ENCODE assay signal across 34 cellular contexts in the genomic region with DNA sequence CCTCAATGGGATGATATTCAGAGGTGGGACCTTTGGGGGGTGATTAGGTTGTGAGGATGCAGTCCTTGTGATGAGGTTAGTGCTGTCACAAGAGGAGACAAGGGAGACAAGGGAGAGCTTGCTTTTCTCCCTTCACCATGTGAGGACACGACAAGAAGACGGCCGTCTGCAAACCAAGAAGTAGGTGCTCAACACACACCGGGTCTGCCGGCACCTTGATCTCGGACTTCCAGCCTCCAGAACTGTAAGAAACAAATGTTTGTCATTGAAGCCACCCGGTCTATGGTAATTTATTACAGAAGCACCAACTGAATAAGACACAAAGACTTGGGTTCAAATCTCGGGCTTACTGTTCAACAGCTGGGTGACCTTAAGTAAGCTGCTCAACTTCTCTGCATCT.
"Had no signal": no experiment of that assay in that cellular context is flagged by ENCODE, and none has a peak within 500 bp of the region (broad histone marks: within the 10 kb centered on the region; RNA-seq: fewer than 3 reads in every experiment).

No MANE protein-coding gene starts in this region.

- H3K4me3 ChIP-seq: MG63 had no signal

- DNase-seq: Karpas-422, Kasumi-1, MG63, MV-4-11, NCI-H1048, NCI-H1092, NCI-H1092 treated with DMSO at 0.1 percent for 48 hours, NCI-H1105, NCI-H1105 treated with DMSO at 0.1 percent for 48 hours, NCI-H1417, NCI-H1417 treated with DMSO at 0.1 percent for 48 hours, NCI-H1436, NCI-H1436 treated with DMSO at 0.1 percent for 48 hours, NCI-H146, NCI-H1694, NCI-H1694 treated with DMSO at 0.1 percent for 48 hours, NCI-H187, NCI-H187 treated with DMSO at 0.1 percent for 48 hours, NCI-H1930, NCI-H2029, NCI-H2029 treated with DMSO at 0.1 percent for 48 hours, NCI-H2081, NCI-H2081 treated with DMSO at 0.1 percent for 48 hours, NCI-H2107, NCI-H2171, NCI-H2171 treated with DMSO at 0.1 percent for 48 hours, NCI-H2227 treated with DMSO at 0.1 percent for 48 hours, NCI-H226, NCI-H345, NCI-H446, NCI-H446 treated with DMSO at 0.1 percent for 48 hours, NCI-H510A, NCI-H510A treated with DMSO at 0.1 percent for 48 hours had no signal

- H3K9me3 ChIP-seq: MG63 had no signal

- H3K36me3 ChIP-seq: MG63 had no signal

- H3K27me3 ChIP-seq: MG63 had no signal

- H3K4me2 ChIP-seq: KMS-11 had no signal

- H3K27ac ChIP-seq: KMS-11 had no signal

- H3K9ac ChIP-seq: KMS-11 had no signal
